11 cellular contexts compared by ENCODE assay signal in the genomic region with DNA sequence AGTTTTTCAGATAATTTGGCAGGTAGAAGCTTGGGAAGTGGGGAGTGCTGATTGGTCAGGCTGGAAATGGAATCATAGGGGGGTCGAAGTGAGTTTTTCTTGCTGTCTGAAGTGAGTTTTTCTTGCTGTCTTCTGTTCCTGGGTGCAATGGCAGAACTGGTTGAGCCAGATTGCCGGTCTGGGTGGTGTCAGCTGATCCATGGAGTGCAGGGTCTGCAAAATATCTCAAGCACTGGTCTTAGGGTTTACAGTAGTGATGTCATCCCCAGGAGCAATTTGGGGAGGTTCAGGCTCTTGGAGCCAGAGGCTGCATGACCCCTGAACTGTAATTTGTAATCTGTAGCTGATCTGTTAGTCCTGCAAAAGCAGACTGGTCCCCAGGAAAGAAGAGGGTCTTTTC. TPM values are rescaled to one million over a fixed set of nuclear protein-coding genes. Genes with fewer than 3 reads are reported as not detected.
DNase-seq lines count a peak whose midpoint lies in the region; ATAC-seq, FAIRE-seq and TF ChIP-seq lines count a peak whose summit lies in the region.
"Not testable (repeated sequence)": the region's sequence is repeated elsewhere in the genome, so short reads cannot be mapped to it uniquely, and the experiment has no call there.
"Had no signal": no experiment of that assay in that cellular context is flagged by ENCODE, and none has a peak within 500 bp of the region (broad histone marks: within the 10 kb centered on the region; RNA-seq: fewer than 3 reads in every experiment).

No MANE protein-coding gene starts in this region.

- H3K4me2 ChIP-seq in HepG2 (ENCODE audit: low read depth, low read length); parathyroid adenoma (ENCODE audit: low read length): not testable (repeated sequence)

- not testable (repeated sequence) for H3K79me2 ChIP-seq in HepG2 (ENCODE audit: insufficient read depth, low read length); parathyroid adenoma

- ATAC-seq in heart left ventricle, right cardiac atrium, HepG2: not testable (repeated sequence)

- FAIRE-seq in HepG2 (lab: Jason Lieb, UNC) = not testable (repeated sequence)

- not testable (repeated sequence) for H3K4me3 ChIP-seq in dorsolateral prefrontal cortex; heart left ventricle; right cardiac atrium (ENCODE audit: low read length); HepG2 (replicated peaks in 1 of 3; ENCODE audit: insufficient read depth in 1 of 3, low read depth in 2 of 3, low read length in 3 of 3); parathyroid adenoma (ENCODE audit: low read depth, low read length); suprapubic skin

- TF ChIP-seq EP300 in HepG2 (IDR thresholded peaks at IDR 0.05; ENCODE audit: low read depth in 2 of 2, low read length in 2 of 2); HepG2 (CRISPR knock-in tag; IDR thresholded peaks at IDR 0.05; ENCODE audit: borderline replicate concordance); suprapubic skin (IDR thresholded peaks at IDR 0.05): not testable (repeated sequence)

- peak overlapping the region in 53 of 59 donors; percentile 47 to 94 (median 79) for H3K27ac ChIP-seq in dorsolateral prefrontal cortex
- H3K27ac ChIP-seq in heart left ventricle = peak overlapping the region in 9 of 12 donors; percentile 63 to 94 (median 85)
- H3K27ac ChIP-seq in right cardiac atrium (ENCODE audit: low read length) = peak overlapping the region; percentile 22
- not testable (repeated sequence) for H3K27ac ChIP-seq in HepG2 (ENCODE audit: extremely low read length, insufficient read depth, low read length); parathyroid adenoma
- H3K27ac ChIP-seq in suprapubic skin = peak overlapping the region; percentile 24

- H2AFZ ChIP-seq in HepG2 (ENCODE audit: low read length) = not testable (repeated sequence)
- peak overlapping the region; percentile 2 for H2AFZ ChIP-seq in parathyroid adenoma

- CTCF ChIA-PET in HepG2 (lab: Yijun Ruan, JAX; ENCODE audit: low intra/inter-chr PET ratio, low total read pairs) = not testable (repeated sequence)

- not testable (repeated sequence) for TF ChIP-seq CTCF in dorsolateral prefrontal cortex (IDR thresholded peaks at IDR 0.05 in 54 of 56, conservative IDR thresholded peaks at IDR 0.05 in 2 of 56; ENCODE audit: low read depth in 1 of 56, partially characterized antibody in 56 of 56); heart left ventricle (IDR thresholded peaks at IDR 0.05); HepG2 (CRISPR knock-in tag; IDR thresholded peaks at IDR 0.05); parathyroid adenoma (IDR thresholded peaks at IDR 0.05); suprapubic skin (IDR thresholded peaks at IDR 0.05)

- H3K4me1 ChIP-seq in heart left ventricle = peaks cover 0 to 28% (median 6%) of the 10 kb centered on the region in 12 donors
- H3K4me1 ChIP-seq in right cardiac atrium (ENCODE audit: control insufficient read depth, insufficient read depth, low read length); HepG2 (ENCODE audit: insufficient read depth, low read length); parathyroid adenoma: not testable (repeated sequence)
- peaks cover 43% of the 10 kb centered on the region for H3K4me1 ChIP-seq in suprapubic skin

- BruUV-seq in HepG2 (replicated peaks; lab: Mats Ljungman, UMichigan) = not testable (repeated sequence)

- intact Hi-C loops in dorsolateral prefrontal cortex (cut with DNase I); heart left ventricle (cut with DNase I); right cardiac atrium (cut with DNase I); HepG2 (cut with micrococcal nuclease; ENCODE audit: unreplicated experiment): not testable (repeated sequence)

- H3K27me3 ChIP-seq in dorsolateral prefrontal cortex; heart left ventricle; right cardiac atrium (ENCODE audit: control insufficient read depth, insufficient read depth); HepG2 (ENCODE audit: control insufficient read depth in 1 of 2, insufficient read depth in 2 of 2, low read length in 2 of 2); parathyroid adenoma (ENCODE audit: control insufficient read depth, insufficient read depth, low read length); suprapubic skin: not testable (repeated sequence)

- not testable (repeated sequence) for H3K36me3 ChIP-seq in heart left ventricle; HepG2 (replicated peaks in 1 of 2; ENCODE audit: control insufficient read depth in 1 of 2, insufficient read depth in 2 of 2, low read length in 2 of 2); parathyroid adenoma (ENCODE audit: control insufficient read depth, insufficient read depth, low read length); suprapubic skin

- not testable (repeated sequence) for TF ChIP-seq POLR2A in heart left ventricle (IDR thresholded peaks at IDR 0.05); HepG2 (IDR thresholded peaks at IDR 0.05; ENCODE audit: insufficient read depth in 1 of 2, low read depth in 2 of 2, low read length in 2 of 2); suprapubic skin (IDR thresholded peaks at IDR 0.05)

- H4K20me1 ChIP-seq in HepG2 (ENCODE audit: insufficient read depth, low read length) = not testable (repeated sequence)

- POLR2A ChIA-PET in HepG2 (lab: Yijun Ruan, JAX) = not testable (repeated sequence)

- H3K9me3 ChIP-seq in heart left ventricle; right cardiac atrium (ENCODE audit: control insufficient read depth, low read length); HepG2 (ENCODE audit: low read length); parathyroid adenoma (ENCODE audit: control insufficient read depth, low read length); suprapubic skin: not testable (repeated sequence)

- H3K9ac ChIP-seq in HepG2 (ENCODE audit: insufficient read depth, low read depth, low read length); parathyroid adenoma: not testable (repeated sequence)

- 44 to 76% (median 54%) methylated on average over 2 of the region's 2 CpGs for WGBS in heart left ventricle, 4 donors
- 54% methylated on average over 2 of the region's 2 CpGs for WGBS in right cardiac atrium
- 0% methylated on average over 2 of the region's 2 CpGs for WGBS in HepG2 (ENCODE audit: low lambda C conversion rate)
- 38% methylated on average over 2 of the region's 2 CpGs for WGBS in suprapubic skin

- TF ChIP-seq RAD21 in HepG2 (CRISPR knock-in tag; IDR thresholded peaks at IDR 0.05) = not testable (repeated sequence)

- in situ Hi-C loops in HepG2 (cut with HindIII; ENCODE audit: extremely low pct_ligation_motif_present, low pct_unique_long_range_greater_than_20kb) = not testable (repeated sequence)

- peak; percentile 4 for DNase-seq in NCI-H1694 treated with DMSO at 0.1 percent for 48 hours (lab: John Stamatoyannopoulos, UW)
- not testable (repeated sequence) for DNase-seq in dorsolateral prefrontal cortex; heart left ventricle; right cardiac atrium; HepG2 (ENCODE audit: low spot score); suprapubic skin (ENCODE audit: low spot score in 2 of 2)

TF ChIP-seq in HepG2, 621 proteins besides CTCF, POLR2A, EP300 and RAD21:
- peak; percentile 46 for TF ChIP-seq ATF7 (IDR thresholded peaks at IDR 0.05)
- TF ChIP-seq ATF7 (CRISPR knock-in tag; IDR thresholded peaks at IDR 0.05) = not testable (repeated sequence)

RNA-seq across cellular contexts. Expression of gene CES5A, which starts 37.9 kb away (rescaled TPM):
- total RNA-seq in dorsolateral prefrontal cortex (1 to 10 TPM in 33 of 120 experiments, under 1 TPM in 74, not detected in 13; 0.19 to 2.4 (median 0.76) TPM), heart left ventricle (under 1 TPM in 2 of 9 donors, not detected in 7; 0.20 to 0.51 TPM), right cardiac atrium (under 1 TPM in 3 of 4 donors, not detected in 1; 0.20 to 0.32 (median 0.22) TPM), HepG2 (2016; rRNA removed; fragmentation: Illumina TruSeq; extraction: Trizol) (not detected in 2 replicates), suprapubic skin (under 1 TPM in 2 of 4 donors, not detected in 2; 0.30 to 0.60 TPM)
- polyA plus RNA-seq in heart left ventricle (under 1 TPM in 1 of 2 donors, not detected in 1; 0.10 TPM), right cardiac atrium (0.36 TPM), HepG2 (2011; rRNA removed) (0.05 TPM in 1 of 2 replicates, not detected in the other)
- not detected in 2 replicates for total RNA-seq in HepG2 (2016; cell fraction: cytosol; rRNA removed; fragmentation: Illumina TruSeq; extraction: Trizol; ENCODE audit: low read depth)
- total RNA-seq in HepG2 (2016; cell fraction: insoluble cytoplasmic fraction; rRNA removed; fragmentation: Illumina TruSeq; extraction: Trizol) = not detected in 2 replicates
- not detected in 2 replicates for total RNA-seq in HepG2 (2016; cell fraction: membrane; rRNA removed; fragmentation: Illumina TruSeq; extraction: Trizol)
- total RNA-seq in HepG2 (2016; cell fraction: nucleus; rRNA removed; fragmentation: Illumina TruSeq; extraction: Trizol) = not detected in 2 replicates
- polyA plus RNA-seq in HepG2 (2011; cell fraction: cytosol; rRNA removed) = 0.04 TPM in 1 of 2 replicates, not detected in the other
- not detected in 2 replicates for polyA plus RNA-seq in HepG2 (2011; cell fraction: nucleus; rRNA removed)
- polyA plus RNA-seq in HepG2 (2012) = not detected in 2 replicates
- not detected in 2 replicates for polyA plus RNA-seq in HepG2 (2016; cell fraction: cytosol; fragmentation: Illumina TruSeq; extraction: Trizol; ENCODE audit: low read depth)
- not detected in 2 replicates for polyA plus RNA-seq in HepG2 (2016; cell fraction: insoluble cytoplasmic fraction; fragmentation: Illumina TruSeq; extraction: Trizol; ENCODE audit: low read depth)
- polyA plus RNA-seq in HepG2 (2016; cell fraction: membrane; fragmentation: Illumina TruSeq; extraction: Trizol; ENCODE audit: low read depth) = not detected in 2 replicates
- not detected in 2 replicates for polyA plus RNA-seq in HepG2 (2016; cell fraction: nucleus; fragmentation: Illumina TruSeq; extraction: Trizol; ENCODE audit: insufficient read depth, low read depth)
- polyA minus RNA-seq in HepG2 (2011; rRNA and poly(A)+ RNA removed; ENCODE audit: low replicate concordance) = not detected in 2 replicates
- polyA minus RNA-seq in HepG2 (2011; cell fraction: cytosol; rRNA and poly(A)+ RNA removed) = not detected in 2 replicates
- not detected in 2 replicates for polyA minus RNA-seq in HepG2 (2011; cell fraction: nucleus; rRNA and poly(A)+ RNA removed)
- total RNA-seq: CD4-positive, CD25-positive, alpha-beta regulatory T cell; CD8-positive, alpha-beta memory T cell; GM23248; HT-29 had no signal
- polyA plus RNA-seq: CD4-positive, CD25-positive, alpha-beta regulatory T cell; CD8-positive, alpha-beta memory T cell; GM23248 had no signal
